ENCODE assay signal across 14 cellular contexts in genomic region chr11:1782831-1783724, GRCh38. TPM values are rescaled to one million over a fixed set of nuclear protein-coding genes. Genes with fewer than 3 reads are reported as not detected.
A peak's percentile ranks its signal among the peaks of the same experiment; 100 is the strongest.
DNase-seq lines count a peak whose midpoint lies in the region; ATAC-seq and TF ChIP-seq lines count a peak whose summit lies in the region.
"Had no signal": no experiment of that assay in that cellular context is flagged by ENCODE, and none has a peak within 500 bp of the region (broad histone marks: within the 10 kb centered on the region; RNA-seq: fewer than 3 reads in every experiment).

No MANE protein-coding gene starts in this region.

- 52 to 67% (median 64%) methylated on average over 19 to 20 of the region's 20 CpGs for WGBS in adrenal gland, 4 donors
- WGBS in right lobe of liver (ENCODE audit: insufficient coverage, low coverage, low lambda C conversion rate, missing lambda C conversion rate) = 60% methylated on average over 8 of the region's 20 CpGs

- H3K9me3 Mint-ChIP-seq in CD14-positive monocyte = peaks cover 0 to 3% (median 0%) of the 10 kb centered on the region in 7 donors
- H3K9me3 Mint-ChIP-seq: activated CD4-positive, alpha-beta memory T cell treated with anti-CD3 and anti-CD28 coated beads for 36 hours; activated naive CD4-positive, alpha-beta T cell treated with anti-CD3 and anti-CD28 coated beads, Interleukin-2, amount 50 U/mL, for 24 hours; effector memory CD8-positive, alpha-beta T cell had no signal

- H3K79me2 ChIP-seq in MM.1S (ENCODE audit: low read length) = no peaks in the 10 kb centered on the region

- H3K9me2 ChIP-seq in MM.1S (replicated peaks; ENCODE audit: insufficient read depth, low read length) = no peaks in the 10 kb centered on the region

- TF ChIP-seq CTCF in CD14-positive monocyte (IDR thresholded peaks at IDR 0.05) = no peak
- TF ChIP-seq CTCF in MM.1S (IDR thresholded peaks at IDR 0.05; ENCODE audit: low read length) = no peak
- TF ChIP-seq CTCF in adrenal gland (IDR thresholded peaks at IDR 0.05) = no peak
- no peak for TF ChIP-seq CTCF in right lobe of liver (IDR thresholded peaks at IDR 0.05)

- DNase-seq in CD14-positive monocyte (ENCODE audit: low spot score) (peak; percentile 93), MM.1S (no peak), adrenal gland (peak in 5 of 7 donors; percentile 55 to 70 (median 57)), right lobe of liver (peak in 2 of 3 donors; percentile 31 to 42), NCI-H2107 (lab: John Stamatoyannopoulos, UW) (no peak), NCI-H146 (lab: John Stamatoyannopoulos, UW) (no peak)
- DNase-seq in stimulated activated naive CD8-positive, alpha-beta T cell treated with anti-CD3 and anti-CD28 coated beads, Interleukin-15, Interleukin-2, amounts not matched to agents 100 U/mL and 50 U/mL, for 24 hours = no peak
- DNase-seq: activated CD4-positive, alpha-beta memory T cell treated with anti-CD3 and anti-CD28 coated beads for 36 hours; effector memory CD8-positive, alpha-beta T cell; NCI-H1105; occipital lobe had no signal

- H3F3A ChIP-seq in MM.1S (ENCODE audit: insufficient read depth, low read length) = no peaks in the 10 kb centered on the region

- TF ChIP-seq POLR2A in adrenal gland (IDR thresholded peaks at IDR 0.05) (no peak), right lobe of liver (IDR thresholded peaks at IDR 0.05) (no peak)

- H3K4me3 Mint-ChIP-seq in CD14-positive monocyte = peak overlapping the region; percentile 64 to 83
- H3K4me3 Mint-ChIP-seq: activated CD4-positive, alpha-beta memory T cell treated with anti-CD3 and anti-CD28 coated beads for 36 hours; activated naive CD4-positive, alpha-beta T cell treated with anti-CD3 and anti-CD28 coated beads, Interleukin-2, amount 50 U/mL, for 24 hours; effector memory CD8-positive, alpha-beta T cell had no signal

- no peaks in the 10 kb centered on the region for H3K4me1 ChIP-seq in MM.1S (ENCODE audit: low read length)
- H3K4me1 ChIP-seq in adrenal gland (replicated peaks in 1 of 2) = no peaks in the 10 kb centered on the region
- no peaks in the 10 kb centered on the region for H3K4me1 ChIP-seq in right lobe of liver

- H3K9me3 ChIP-seq in MM.1S (replicated peaks; ENCODE audit: insufficient read depth, low read length) = no peaks in the 10 kb centered on the region
- H3K9me3 ChIP-seq in adrenal gland (replicated peaks in 1 of 3) = no peaks in the 10 kb centered on the region
- H3K9me3 ChIP-seq in right lobe of liver = no peaks in the 10 kb centered on the region
- H3K9me3 ChIP-seq: thoracic aorta had no signal

- H3K36me3 ChIP-seq in MM.1S (replicated peaks; ENCODE audit: insufficient read depth, low read length) (no peaks in the 10 kb centered on the region), adrenal gland (replicated peaks in 1 of 2) (no peaks in the 10 kb centered on the region), right lobe of liver (no peaks in the 10 kb centered on the region)
- H3K36me3 ChIP-seq: thoracic aorta had no signal

- H3K4me2 ChIP-seq in MM.1S (ENCODE audit: low read depth, low read length) = peak overlapping the region; percentile 20; the same call in 1 of the 2 replicates

- peaks cover 5 to 7% of the 10 kb centered on the region in 2 donors for H3K36me3 Mint-ChIP-seq in CD14-positive monocyte
- H3K36me3 Mint-ChIP-seq: activated CD4-positive, alpha-beta memory T cell treated with anti-CD3 and anti-CD28 coated beads for 36 hours; activated naive CD4-positive, alpha-beta T cell treated with anti-CD3 and anti-CD28 coated beads, Interleukin-2, amount 50 U/mL, for 24 hours had no signal

- peaks cover 99% of the 10 kb centered on the region for H3K27me3 ChIP-seq in MM.1S (replicated peaks; ENCODE audit: insufficient read depth, low read length)
- no peaks in the 10 kb centered on the region for H3K27me3 ChIP-seq in adrenal gland
- no peaks in the 10 kb centered on the region for H3K27me3 ChIP-seq in right lobe of liver

- H3K4me1 Mint-ChIP-seq in CD14-positive monocyte = peaks cover 92% of the 10 kb centered on the region
- H3K4me1 Mint-ChIP-seq: activated naive CD4-positive, alpha-beta T cell treated with anti-CD3 and anti-CD28 coated beads, Interleukin-2, amount 50 U/mL, for 24 hours had no signal

- ATAC-seq in right lobe of liver = peak in 2 of 4 donors; percentile 24 to 60
- ATAC-seq in stimulated activated naive CD8-positive, alpha-beta T cell treated with anti-CD3 and anti-CD28 coated beads, Interleukin-15, Interleukin-2, amounts not matched to agents 100 U/mL and 50 U/mL, for 24 hours = no peak
- ATAC-seq in HG03280 (IDR thresholded peaks at IDR 0.05; ENCODE audit: unreplicated experiment) = no peak
- ATAC-seq: effector memory CD8-positive, alpha-beta T cell had no signal

- no peak overlapping the region for H2AFZ ChIP-seq in MM.1S (ENCODE audit: low read length)

- H3K27ac ChIP-seq in MM.1S (ENCODE audit: low read length) = no peak overlapping the region
- peak overlapping the region in 1 of 5 donors; percentile 72 for H3K27ac ChIP-seq in adrenal gland
- H3K27ac ChIP-seq in right lobe of liver = no peak overlapping the region
- H3K27ac ChIP-seq: thoracic aorta had no signal

- H3K27ac Mint-ChIP-seq in CD14-positive monocyte = peak overlapping the region; percentile 98 to 100 (median 98)
- H3K27ac Mint-ChIP-seq: activated CD4-positive, alpha-beta memory T cell treated with anti-CD3 and anti-CD28 coated beads for 36 hours; activated naive CD4-positive, alpha-beta T cell treated with anti-CD3 and anti-CD28 coated beads, Interleukin-2, amount 50 U/mL, for 24 hours; effector memory CD8-positive, alpha-beta T cell had no signal

- H3K27me3 Mint-ChIP-seq in CD14-positive monocyte (ENCODE audit: low read depth in 3 of 3) = peaks cover 2 to 12% (median 4%) of the 10 kb centered on the region in 3 donors
- H3K27me3 Mint-ChIP-seq: activated naive CD4-positive, alpha-beta T cell treated with anti-CD3 and anti-CD28 coated beads, Interleukin-2, amount 50 U/mL, for 24 hours had no signal

- intact Hi-C loops in CD14-positive monocyte (cut with micrococcal nuclease) = loop anchor here in 1 of 2 donors (1.0 to 5.0 kb wide), 3 partner anchors 11 to 69 kb away; partner anchors contain the start of genes CTSD and LSP1
- intact Hi-C loops in adrenal gland (cut with DNase I) = no loop called here
- intact Hi-C loops in right lobe of liver (cut with DNase I) = no loop called here

- no peak overlapping the region for H3K4me3 ChIP-seq in MM.1S (ENCODE audit: low read length)
- H3K4me3 ChIP-seq in adrenal gland = no peak overlapping the region
- no peak overlapping the region for H3K4me3 ChIP-seq in right lobe of liver
- H3K4me3 ChIP-seq: thoracic aorta had no signal

- no peaks in the 10 kb centered on the region for H4K20me1 ChIP-seq in MM.1S (ENCODE audit: insufficient read depth, low read length)

- no peak overlapping the region for H3K9ac ChIP-seq in MM.1S (ENCODE audit: low read length)

RNA-seq across cellular contexts. Expression of gene CTSD, which starts 19.4 kb away (rescaled TPM):
- polyA plus RNA-seq in CD14-positive monocyte (1,000 to 10,000 TPM in 1 of 2 donors, 100 to 1,000 TPM in 1; 855 to 1,372 TPM), adrenal gland (1,000 to 10,000 TPM in 2 of 3 donors, 100 to 1,000 TPM in 1; 641 to 1,561 (median 1,335) TPM)
- total RNA-seq in adrenal gland (1,000 to 10,000 TPM; 1,712 to 4,168 (median 2,244) TPM), right lobe of liver (1,000 to 10,000 TPM in 3 of 6 experiments, 100 to 1,000 TPM in 3; 515 to 1,549 (median 1,009) TPM)

RNA-seq across cellular contexts. Expression of gene IFITM10, which starts 32.7 kb away (rescaled TPM):
- polyA plus RNA-seq in CD14-positive monocyte (not detected), adrenal gland (100 to 1,000 TPM in 1 of 3 donors, 10 to 100 TPM in 1, 1 to 10 TPM in 1; 6.3 to 267 (median 76.5) TPM)
- total RNA-seq in adrenal gland (100 to 1,000 TPM in 1 of 8 donors, 10 to 100 TPM in 7; 15.7 to 112 (median 31.6) TPM), right lobe of liver (10 to 100 TPM in 1 of 6 experiments, 1 to 10 TPM in 5; 1.3 to 11.4 (median 6.7) TPM)

RNA-seq across cellular contexts. Expression of gene SYT8, which starts 51.7 kb away (rescaled TPM):
- not detected for polyA plus RNA-seq in CD14-positive monocyte
- 1 to 10 TPM in 1 of 8 donors, under 1 TPM in 1, not detected in 6; 0.61 to 1.2 TPM for total RNA-seq in adrenal gland
- 1 to 10 TPM in 1 of 3 donors, under 1 TPM in 1, not detected in 1; 0.91 to 3.1 TPM for polyA plus RNA-seq in adrenal gland
- total RNA-seq in right lobe of liver = under 1 TPM in 1 of 6 experiments, not detected in 5; 0.68 TPM
- total RNA-seq: activated CD4-positive, alpha-beta memory T cell treated with anti-CD3 and anti-CD28 coated beads for 36 hours; occipital lobe had no signal

RNA-seq across cellular contexts. Expression of gene TNNI2, which starts 55.7 kb away (rescaled TPM):
- polyA plus RNA-seq in CD14-positive monocyte (10 to 100 TPM; 11.4 to 11.7 TPM), adrenal gland (10 to 100 TPM in 2 of 3 donors, 1 to 10 TPM in 1; 1.9 to 21.8 (median 12.0) TPM)
- total RNA-seq in adrenal gland (1 to 10 TPM in 3 of 8 donors, under 1 TPM in 2, not detected in 3; 0.55 to 4.2 (median 1.4) TPM), right lobe of liver (1 to 10 TPM in 2 of 6 experiments, under 1 TPM in 1, not detected in 3; 0.31 to 1.9 (median 1.1) TPM)
- total RNA-seq: activated CD4-positive, alpha-beta memory T cell treated with anti-CD3 and anti-CD28 coated beads for 36 hours; thoracic aorta had no signal

Comparison
In these comparisons a context has a peak if more than half of its experiments do, and no peak if none do; other contexts are left out.
1. DNase-seq: peak in CD14-positive monocyte (single experiment), adrenal gland (5 of 7) and right lobe of liver (2 of 3); none in MM.1S (single experiment), stimulated activated naive CD8-positive, alpha-beta T cell treated with anti-CD3 and anti-CD28 coated beads, Interleukin-15, Interleukin-2, amounts not matched to agents 100 U/mL and 50 U/mL, for 24 hours (single experiment), NCI-H2107 (single experiment) and NCI-H146 (single experiment).